16 cellular contexts compared by ENCODE assay signal in genomic region chr20:49460916-49461315, GRCh38. TPM values are rescaled to one million over a fixed set of nuclear protein-coding genes. Genes with fewer than 3 reads are reported as not detected.
A peak's percentile ranks its signal among the peaks of the same experiment; 100 is the strongest.
DNase-seq lines count a peak whose midpoint lies in the region; ATAC-seq and TF ChIP-seq lines count a peak whose summit lies in the region.
"Had no signal": no experiment of that assay in that cellular context is flagged by ENCODE, and none has a peak within 500 bp of the region (broad histone marks: within the 10 kb centered on the region; RNA-seq: fewer than 3 reads in every experiment).

No MANE protein-coding gene starts in this region.

- H3K9me3 ChIP-seq in hepatocyte (ENCODE audit: low read depth) (no peaks in the 10 kb centered on the region), T-helper 17 cell (ENCODE audit: control insufficient read depth, low read length, poor library complexity, severe bottlenecking) (no peaks in the 10 kb centered on the region)
- H3K9me3 ChIP-seq: BE2C, psoas muscle had no signal

- H3K4me3 Mint-ChIP-seq in activated T-helper 17 cell treated with anti-CD3 and anti-CD28 coated beads, Interleukin-2, amount 50 U/mL, for 72 hours: no peak overlapping the region
- no peak overlapping the region for H3K4me3 Mint-ChIP-seq in T-helper 17 cell
- H3K4me3 Mint-ChIP-seq: T-helper 1 cell treated with Interleukin-12 subunit alpha and Interleukin-12 subunit beta and Interleukin-4 antibody, amounts not matched to agents 30 μg/mL and 1 μg/mL, for 36 hours had no signal

- no peaks in the 10 kb centered on the region for H3K79me2 ChIP-seq in hepatocyte

- no peak overlapping the region for H3K27ac Mint-ChIP-seq in activated T-helper 17 cell treated with anti-CD3 and anti-CD28 coated beads, Interleukin-2, amount 50 U/mL, for 72 hours
- H3K27ac Mint-ChIP-seq in T-helper 17 cell: no peak overlapping the region
- H3K27ac Mint-ChIP-seq: T-helper 1 cell treated with Interleukin-12 subunit alpha and Interleukin-12 subunit beta and Interleukin-4 antibody, amounts not matched to agents 30 μg/mL and 1 μg/mL, for 36 hours had no signal

- in situ Hi-C loops in G401 (cut with HindIII; ENCODE audit: low sequenced_read_pairs) (no loop called here), astrocyte of the cerebellum (cut with HindIII; ENCODE audit: low sequenced_read_pairs) (no loop called here)

- H3K4me3 ChIP-seq in astrocyte of the cerebellum (ENCODE audit: low read depth, low read length): no peak overlapping the region
- H3K4me3 ChIP-seq in hepatocyte: no peak overlapping the region
- H3K4me3 ChIP-seq: psoas muscle had no signal

- ATAC-seq in activated T-helper 17 cell treated with anti-CD3 and anti-CD28 coated beads, Interleukin-2, amount 50 U/mL, for 72 hours (replicated peaks): no peak
- ATAC-seq in stimulated activated naive CD8-positive, alpha-beta T cell treated with anti-CD3 and anti-CD28 coated beads, Interleukin-15, Interleukin-2, amounts not matched to agents 100 U/mL and 50 U/mL, for 24 hours: no peak
- ATAC-seq in T-helper 17 cell: no peak

- H4K20me1 ChIP-seq in hepatocyte (ENCODE audit: insufficient read depth, poor library complexity, severe bottlenecking): no peaks in the 10 kb centered on the region

- TF ChIP-seq CTCF in astrocyte of the cerebellum (IDR thresholded peaks at IDR 0.05; ENCODE audit: low read depth, low read length, missing control alignments): no peak
- TF ChIP-seq CTCF in hepatocyte (IDR thresholded peaks at IDR 0.05; ENCODE audit: poor library complexity): no peak

- no peak overlapping the region for H3K27ac ChIP-seq in hepatocyte
- H3K27ac ChIP-seq: KMS-11, psoas muscle had no signal

- H3K9me2 ChIP-seq in hepatocyte (replicated peaks; ENCODE audit: insufficient read depth): no peaks in the 10 kb centered on the region

- DNase-seq in G401 (ENCODE audit: low spot score) (peak; percentile 41), NCI-H2171 (lab: John Stamatoyannopoulos, UW) (peak; percentile 64), astrocyte of the cerebellum (ENCODE audit: low read depth) (peak; percentile 39), myocyte (ENCODE audit: low read depth) (peak; percentile 57), hepatocyte (ENCODE audit: low spot score) (no peak), T-helper 17 cell (no peak)
- no peak for DNase-seq in stimulated activated naive CD8-positive, alpha-beta T cell treated with anti-CD3 and anti-CD28 coated beads, Interleukin-15, Interleukin-2, amounts not matched to agents 100 U/mL and 50 U/mL, for 24 hours
- DNase-seq: activated CD4-positive, alpha-beta T cell treated with anti-CD3 and anti-CD28 coated beads, Interleukin-2, amount 50 U/mL, for 4 hours; activated effector memory CD4-positive, alpha-beta T cell treated with Interleukin-2 at 50 U/mL for 16 hours; anterior cingulate cortex; BE2C; stimulated activated CD4-positive, alpha-beta T cell treated with anti-CD3 and anti-CD28 coated beads, Interleukin-2, amount 100 ng/mL, for 48 hours had no signal

- no peaks in the 10 kb centered on the region for H3K36me3 Mint-ChIP-seq in activated T-helper 17 cell treated with anti-CD3 and anti-CD28 coated beads, Interleukin-2, amount 50 U/mL, for 72 hours (ENCODE audit: low read depth)
- peaks cover 2% of the 10 kb centered on the region for H3K36me3 Mint-ChIP-seq in T-helper 17 cell (ENCODE audit: low read depth)

- no peaks in the 10 kb centered on the region for H3K36me3 ChIP-seq in hepatocyte (replicated peaks; ENCODE audit: insufficient read depth, low read depth)
- H3K36me3 ChIP-seq: BE2C had no signal

- H3K27me3 Mint-ChIP-seq in activated T-helper 17 cell treated with anti-CD3 and anti-CD28 coated beads, Interleukin-2, amount 50 U/mL, for 72 hours: peaks cover 26% of the 10 kb centered on the region
- peaks cover 69% of the 10 kb centered on the region for H3K27me3 Mint-ChIP-seq in T-helper 17 cell

- WGBS in hepatocyte (ENCODE audit: low lambda C conversion rate, missing lambda C conversion rate): 80% methylated on average over 5 of the region's 5 CpGs

- H3K9me3 Mint-ChIP-seq in activated T-helper 17 cell treated with anti-CD3 and anti-CD28 coated beads, Interleukin-2, amount 50 U/mL, for 72 hours: no peaks in the 10 kb centered on the region
- H3K9me3 Mint-ChIP-seq: T-helper 1 cell treated with Interleukin-12 subunit alpha and Interleukin-12 subunit beta and Interleukin-4 antibody, amounts not matched to agents 30 μg/mL and 1 μg/mL, for 36 hours had no signal

- no peak overlapping the region for H3K4me2 ChIP-seq in hepatocyte
- H3K4me2 ChIP-seq: KMS-11 had no signal

- H3K4me1 ChIP-seq in hepatocyte (ENCODE audit: insufficient read depth): no peaks in the 10 kb centered on the region
- H3K4me1 ChIP-seq: BE2C, psoas muscle had no signal

- H2AFZ ChIP-seq in hepatocyte: no peak overlapping the region

- H3K27me3 ChIP-seq in hepatocyte: no peaks in the 10 kb centered on the region
- H3K27me3 ChIP-seq: BE2C had no signal

- H3K4me1 Mint-ChIP-seq in activated T-helper 17 cell treated with anti-CD3 and anti-CD28 coated beads, Interleukin-2, amount 50 U/mL, for 72 hours: no peaks in the 10 kb centered on the region
- no peaks in the 10 kb centered on the region for H3K4me1 Mint-ChIP-seq in T-helper 17 cell

RNA-seq across cellular contexts. Expression of gene KCNB1, which starts 21.6 kb away (rescaled TPM):
- 0.12 and 0.14 TPM in 2 replicates for total RNA-seq in G401 (2014; rRNA removed; shearing (Covaris generic))
- total RNA-seq in myocyte: 6.1 and 9.0 TPM in 2 replicates
- polyA plus RNA-seq in myocyte (2012): 10.9 TPM
- not detected for total RNA-seq in activated T-helper 17 cell treated with anti-CD3 and anti-CD28 coated beads, Interleukin-2, amount 50 U/mL, for 72 hours
- total RNA-seq in hepatocyte: 0.37 and 0.44 TPM in 2 replicates
- polyA plus RNA-seq in hepatocyte: 1.0 and 1.5 TPM in 2 replicates
- total RNA-seq in T-helper 17 cell: under 1 TPM; 0.12 to 0.21 TPM

Comparison
In these comparisons a context has a peak if more than half of its experiments do, and no peak if none do; other contexts are left out.
1. DNase-seq: peak in G401 (single experiment), NCI-H2171 (single experiment), astrocyte of the cerebellum (single experiment) and myocyte (single experiment); none in stimulated activated naive CD8-positive, alpha-beta T cell treated with anti-CD3 and anti-CD28 coated beads, Interleukin-15, Interleukin-2, amounts not matched to agents 100 U/mL and 50 U/mL, for 24 hours (single experiment), hepatocyte (single experiment) and T-helper 17 cell (0 of 3).